16 cellular contexts compared by ENCODE assay signal in genomic region chr5:68446487-68446894, GRCh38.
A peak's percentile ranks its signal among the peaks of the same experiment; 100 is the strongest.
DNase-seq lines count a peak whose midpoint lies in the region; ATAC-seq, FAIRE-seq and TF ChIP-seq lines count a peak whose summit lies in the region.
"Had no signal": no experiment of that assay in that cellular context is flagged by ENCODE, and none has a peak within 500 bp of the region (broad histone marks: within the 10 kb centered on the region; RNA-seq: fewer than 3 reads in every experiment).

No MANE protein-coding gene starts in this region.

- H3K4me1 ChIP-seq in heart right ventricle (peaks cover 0 to 22% (median 12%) of the 10 kb centered on the region in 9 donors), heart left ventricle (peaks cover 0 to 24% (median 11%) of the 10 kb centered on the region in 12 donors)
- H3K4me1 ChIP-seq: uterus had no signal

- no peak for DNase-seq in GM12891 (ENCODE audit: insufficient read length, low spot score)
- no peak for DNase-seq in GM19239 (ENCODE audit: insufficient read length, low spot score)
- DNase-seq in NCI-H187 (lab: John Stamatoyannopoulos, UW): no peak
- DNase-seq in heart right ventricle: no peak
- no peak for DNase-seq in heart left ventricle
- DNase-seq: activated CD8-positive, alpha-beta memory T cell treated with anti-CD3 and anti-CD28 coated beads, Interleukin-2, amount 50 U/mL, for 48 hours; dermis blood vessel endothelial cell; KBM-7; NCI-H187 treated with DMSO at 0.1 percent for 48 hours; ovary; uterus; WERI-Rb-1 had no signal

- H3K36me3 ChIP-seq in heart right ventricle: no peaks in the 10 kb centered on the region
- no peaks in the 10 kb centered on the region for H3K36me3 ChIP-seq in heart left ventricle
- H3K36me3 ChIP-seq: ovary, uterus, WERI-Rb-1 had no signal

- TF ChIP-seq POLR2A in GM12891 (IDR thresholded peaks at IDR 0.05; ENCODE audit: low read depth, low read length): no peak
- TF ChIP-seq POLR2A in heart left ventricle (IDR thresholded peaks at IDR 0.05): no peak

- intact Hi-C loops in heart right ventricle (cut with DNase I) (no loop called here), heart left ventricle (cut with DNase I) (loop anchor here in 2 of 10 donors (10.0 kb wide), 2 partner anchors 102 to 1202 kb away; no protein-coding TSS in a partner anchor)

- TF ChIP-seq CTCF in heart right ventricle (IDR thresholded peaks at IDR 0.05): no peak
- no peak for TF ChIP-seq CTCF in heart left ventricle (IDR thresholded peaks at IDR 0.05)

- FAIRE-seq in GM12891 (lab: Jason Lieb, UNC) (peak; percentile 43), GM19239 (lab: Jason Lieb, UNC) (peak; percentile 71)

- 91 to 92% methylated on average over 1 of the region's 1 CpG for WGBS in heart right ventricle, 2 donors
- 89 to 100% (median 96%) methylated on average over 1 of the region's 1 CpG for WGBS in heart left ventricle, 4 donors

- H3K9me3 ChIP-seq in heart right ventricle (no peaks in the 10 kb centered on the region), heart left ventricle (no peaks in the 10 kb centered on the region)
- H3K9me3 ChIP-seq: ovary, uterus had no signal

- ATAC-seq in HG02610 (IDR thresholded peaks at IDR 0.05; ENCODE audit: unreplicated experiment): peak; percentile 91
- ATAC-seq in HG03354 (IDR thresholded peaks at IDR 0.05; ENCODE audit: poor library complexity, severe bottlenecking, unreplicated experiment): peak; percentile 78
- no peak for ATAC-seq in heart right ventricle
- no peak for ATAC-seq in HG02763 (IDR thresholded peaks at IDR 0.05; ENCODE audit: unreplicated experiment)
- ATAC-seq in heart left ventricle: no peak

- no peak overlapping the region for H3K27ac ChIP-seq in heart right ventricle
- H3K27ac ChIP-seq in heart left ventricle: no peak overlapping the region
- H3K27ac ChIP-seq: ovary, SK-N-MC, WERI-Rb-1 had no signal

- no peaks in the 10 kb centered on the region for H3K27me3 ChIP-seq in heart right ventricle
- no peaks in the 10 kb centered on the region for H3K27me3 ChIP-seq in heart left ventricle
- H3K27me3 ChIP-seq: ovary, uterus had no signal

- H3K4me3 ChIP-seq in heart right ventricle (no peak overlapping the region), heart left ventricle (no peak overlapping the region)
- H3K4me3 ChIP-seq: ovary, SK-N-MC, uterus had no signal

TF ChIP-seq in GM12891, 5 proteins besides CTCF, POLR2A, EP300 and RAD21:
- TF ChIP-seq SPI1 (IDR thresholded peaks at IDR 0.05; ENCODE audit: low read depth, low read length): no peak
- TF ChIP-seq PAX5 (IDR thresholded peaks at IDR 0.05; ENCODE audit: insufficient read depth, low read length, severe bottlenecking): no peak
- TF ChIP-seq POLR2AphosphoS5 (IDR thresholded peaks at IDR 0.05; ENCODE audit: low read depth, low read length): no peak
- no peak for TF ChIP-seq POU2F2 (IDR thresholded peaks at IDR 0.05; ENCODE audit: low read depth, low read length)
- no peak for TF ChIP-seq TAF1 (IDR thresholded peaks at IDR 0.05; ENCODE audit: low read depth, low read length)

Comparison
In these comparisons a context has a peak if more than half of its experiments do, and no peak if none do; other contexts are left out.
1. ATAC-seq: peak in HG02610 (single experiment) and HG03354 (single experiment); none in heart right ventricle (0 of 8), HG02763 (single experiment) and heart left ventricle (0 of 4).